8 cellular contexts compared by ENCODE assay signal in genomic region chr16:30091474-30092372, GRCh38. TPM values are rescaled to one million over a fixed set of nuclear protein-coding genes. Genes with fewer than 3 reads are reported as not detected.
DNase-seq lines count a peak whose midpoint lies in the region; ATAC-seq and TF ChIP-seq lines count a peak whose summit lies in the region.

Gene TBX6 (minus strand): TSS chr16:30091924. CDS start chr16:30091193, 731 bp downstream.

- peak; percentile 62 for ATAC-seq in GM21381 (IDR thresholded peaks at IDR 0.05; ENCODE audit: unreplicated experiment)

- H3K9me3 Mint-ChIP-seq in endodermal cell = peaks cover 5% of the 10 kb centered on the region

- peak within 1 kb of the TSS; percentile 71 for H3K4me3 Mint-ChIP-seq in endodermal cell

- H3K36me3 Mint-ChIP-seq in endodermal cell (ENCODE audit: low read depth) = peaks cover 21% of the 10 kb centered on the region

- 5 to 7% methylated on average over 25 to 76 of the region's 76 CpGs for WGBS in endodermal cell (ENCODE audit: insufficient coverage in 1 of 2, insufficient read length in 1 of 2), 2 experiments

- no peaks in the 10 kb centered on the region for H3K27me3 ChIP-seq in endodermal cell (ENCODE audit: control insufficient read depth, insufficient read depth, low read length, poor library complexity, severe bottlenecking)

- DNase-seq in D341Med (ENCODE audit: low spot score) (peak; percentile 94), HUDEP-2 (lab: John Stamatoyannopoulos, UW; ENCODE audit: unreplicated experiment in 76 of 76) (peak in 74 of 76 experiments; percentile 38 to 94 (median 87)), NOMO-1 (lab: John Stamatoyannopoulos, UW; ENCODE audit: unreplicated experiment in 2 of 2) (peak; percentile 90 to 92), endodermal cell (peak; percentile 98), midbrain (lab: John Stamatoyannopoulos, UW) (peak; percentile 92)
- peak; percentile 76 for DNase-seq in activated CD8-positive, alpha-beta memory T cell treated with anti-CD3 and anti-CD28 coated beads, Interleukin-2, amount 50 U/mL, for 24 hours (ENCODE audit: extremely low read depth)
- peak; percentile 91 to 96 for DNase-seq in stimulated activated CD8-positive, alpha-beta memory T cell treated with anti-CD3 and anti-CD28 coated beads, Interleukin-15, amount 100 ng/mL, for 48 hours (ENCODE audit: low read depth in 2 of 2)

- peaks cover 4% of the 10 kb centered on the region for H3K9me3 ChIP-seq in endodermal cell (ENCODE audit: control insufficient read depth, low read length)

- H3K27ac ChIP-seq in endodermal cell (ENCODE audit: low read depth, low read length) = peak within 1 kb of the TSS; percentile 50

- H3K4me1 Mint-ChIP-seq in endodermal cell = peaks cover 19% of the 10 kb centered on the region

- H3K9ac ChIP-seq in endodermal cell (ENCODE audit: extremely low read depth, low read length, poor library complexity, severe bottlenecking) = peak within 1 kb of the TSS; percentile 14

- peak; percentile 69 for TF ChIP-seq CTCF in endodermal cell (conservative IDR thresholded peaks at IDR 0.05)

- H3K4me1 ChIP-seq in endodermal cell (ENCODE audit: control insufficient read depth, insufficient read depth, low read length) = no peaks in the 10 kb centered on the region

- H3K4me3 ChIP-seq in endodermal cell (ENCODE audit: low read length) = peak within 1 kb of the TSS; percentile 83

- H3K27ac Mint-ChIP-seq in endodermal cell = peak within 1 kb of the TSS; percentile 90

- H3K36me3 ChIP-seq in endodermal cell (ENCODE audit: control insufficient read depth, insufficient read depth, low read length) = peaks cover 7% of the 10 kb centered on the region

- no peaks in the 10 kb centered on the region for H3K27me3 Mint-ChIP-seq in endodermal cell (ENCODE audit: insufficient read depth)

RNA-seq across cellular contexts. Expression of gene TBX6, which starts in this region (rescaled TPM):
- total RNA-seq in endodermal cell = 1 to 10 TPM; 3.0 to 6.3 TPM
- 3.4 TPM for polyA plus RNA-seq in endodermal cell (2013, experiment 1 of 2)
- 3.1 TPM for polyA plus RNA-seq in endodermal cell (2013, experiment 2 of 2)

Comparison
In these comparisons a context has a peak if more than half of its experiments do, and no peak if none do; other contexts are left out.
1. Peak in every context shown above with its lines: DNase-seq, ATAC-seq, H3K4me3 ChIP-seq and H3K27ac ChIP-seq.